9 cellular contexts compared by ENCODE assay signal in the genomic region with DNA sequence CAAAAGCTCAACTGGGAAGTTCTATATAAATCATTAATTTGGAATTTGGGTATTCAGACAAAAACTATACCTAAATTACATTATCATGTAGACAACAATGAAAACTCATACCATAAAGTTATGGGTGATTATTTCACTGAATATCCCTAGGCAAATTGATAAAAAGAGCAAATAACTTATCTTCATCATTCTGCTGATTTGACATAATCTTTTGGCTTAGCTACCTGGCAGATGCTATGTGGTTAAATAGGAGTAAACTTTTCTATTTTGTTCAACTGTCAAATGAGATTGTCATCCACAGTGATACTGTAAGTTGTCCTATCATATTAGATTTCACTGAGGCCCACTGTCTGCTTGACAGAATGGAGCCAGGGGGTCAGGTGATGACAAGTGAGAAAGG.
"Had no signal": no experiment of that assay in that cellular context is flagged by ENCODE, and none has a peak within 500 bp of the region (broad histone marks: within the 10 kb centered on the region; RNA-seq: fewer than 3 reads in every experiment).

No MANE protein-coding gene starts in this region.

- DNase-seq: H7, HFFc6, Karpas-422, KBM-7 had no signal

- H3K4me1 ChIP-seq: HAP-1 had no signal

- H3K4me3 ChIP-seq: GM23338, HAP-1 had no signal

- H3K9ac ChIP-seq: KMS-11 had no signal

- H3K9me3 ChIP-seq: HAP-1 had no signal

- H2AFZ ChIP-seq: GM23338 had no signal

- ATAC-seq: GM23338, HCT116 had no signal

- H3K27ac ChIP-seq: HL-60, KMS-11 had no signal

- H3K9me3 Mint-ChIP-seq: GM23338 had no signal

- H3K4me2 ChIP-seq: GM23338, KMS-11 had no signal

- H3K4me3 Mint-ChIP-seq: GM23338, HFFc6 had no signal

- H3K27ac Mint-ChIP-seq: GM23338, HFFc6 had no signal

- H3K36me3 ChIP-seq: HAP-1 had no signal
